29 cellular contexts compared by ENCODE assay signal in genomic region chr15:69827751-69828150, GRCh38.
"Had no signal": no experiment of that assay in that cellular context is flagged by ENCODE, and none has a peak within 500 bp of the region (broad histone marks: within the 10 kb centered on the region; RNA-seq: fewer than 3 reads in every experiment).

No MANE protein-coding gene starts in this region.

- H3K27ac ChIP-seq: ascending aorta, breast epithelium, cardiac muscle cell, colonic mucosa, WERI-Rb-1 had no signal

- H3K9me3 ChIP-seq: ascending aorta, breast epithelium, colonic mucosa had no signal

- H3K4me3 Mint-ChIP-seq: activated B cell treated with CpG ODN at 0.5 μM for 24 hours; activated CD8-positive, alpha-beta T cell treated with anti-CD3 and anti-CD28 coated beads for 36 hours; activated naive CD4-positive, alpha-beta T cell treated with anti-CD3 and anti-CD28 coated beads for 36 hours; activated naive CD8-positive, alpha-beta T cell treated with anti-CD3 and anti-CD28 coated beads, Interleukin-2, amount 10 ng/mL, durations not matched to agents 7 days and 5 days; activated T-cell treated with anti-CD3 and anti-CD28 coated beads, Interleukin-2, amount 50 U/mL, for 4 hours; activated T-helper 17 cell treated with anti-CD3 and anti-CD28 coated beads, Interleukin-2, amount 50 U/mL, for 72 hours; brain; endodermal cell; T-helper 17 cell; T-helper 2 cell treated with Interferon-gamma antibody and Interleukin-4, amounts not matched to agents 5 μg/mL and 100 μg/mL, for 36 hours had no signal

- H3K36me3 ChIP-seq: ascending aorta, breast epithelium, cardiac muscle cell, colonic mucosa, WERI-Rb-1 had no signal

- H3K27ac Mint-ChIP-seq: activated B cell treated with CpG ODN at 0.5 μM for 24 hours; activated CD8-positive, alpha-beta T cell treated with anti-CD3 and anti-CD28 coated beads for 36 hours; activated naive CD4-positive, alpha-beta T cell treated with anti-CD3 and anti-CD28 coated beads for 36 hours; activated naive CD4-positive, alpha-beta T cell treated with anti-CD3 and anti-CD28 coated beads, Interleukin-2, amount 50 U/mL, for 72 hours; activated naive CD8-positive, alpha-beta T cell treated with anti-CD3 and anti-CD28 coated beads, Interleukin-2, amount 10 ng/mL, durations not matched to agents 7 days and 5 days; activated T-helper 17 cell treated with anti-CD3 and anti-CD28 coated beads, Interleukin-2, amount 50 U/mL, for 72 hours; endodermal cell; T-helper 17 cell; T-helper 2 cell treated with Interferon-gamma antibody and Interleukin-4, amounts not matched to agents 5 μg/mL and 100 μg/mL, for 36 hours had no signal

- H3K4me1 ChIP-seq: ascending aorta, breast epithelium, colonic mucosa had no signal

- H3K27me3 ChIP-seq: ascending aorta, breast epithelium, cardiac muscle cell, colonic mucosa had no signal

- DNase-seq: activated B cell treated with CpG ODN at 0.5 μM for 24 hours; activated CD4-positive, alpha-beta T cell treated with anti-CD3 and anti-CD28 coated beads for 48 hours; activated CD4-positive, alpha-beta T cell treated with anti-CD3 and anti-CD28 coated beads, Interleukin-2, amount 50 U/mL, for 1 hour; activated CD4-positive, alpha-beta T cell treated with anti-CD3 and anti-CD28 coated beads, Interleukin-2, amount 50 U/mL, for 48 hours; activated CD8-positive, alpha-beta memory T cell treated with anti-CD3 and anti-CD28 coated beads for 24 hours; activated CD8-positive, alpha-beta T cell treated with anti-CD3 and anti-CD28 coated beads for 36 hours; activated effector memory CD4-positive, alpha-beta T cell treated with Interleukin-2 at 50 U/mL for 16 hours; activated gamma-delta T cell treated with Interleukin-2 at 50 U/mL for 16 hours; activated naive CD4-positive, alpha-beta T cell treated with anti-CD3 and anti-CD28 coated beads for 36 hours; activated naive CD8-positive, alpha-beta T cell treated with anti-CD3 and anti-CD28 coated beads, Interleukin-2, amount 10 ng/mL, durations not matched to agents 7 days and 5 days; activated T-cell treated with anti-CD3 and anti-CD28 coated beads, Interleukin-2, amount 50 U/mL, for 4 hours; central memory CD4-positive, alpha-beta T cell; cerebellar nuclear complex; colonic mucosa; effector memory CD4-positive, alpha-beta T cell; endodermal cell; foreskin fibroblast; head of caudate nucleus; T-helper 1 cell; T-helper 17 cell; T1000; WERI-Rb-1 had no signal

- H3K4me3 ChIP-seq: ascending aorta, breast epithelium, cardiac muscle cell, colonic mucosa had no signal

- H3K36me3 Mint-ChIP-seq: activated naive CD4-positive, alpha-beta T cell treated with anti-CD3 and anti-CD28 coated beads, Interleukin-2, amount 50 U/mL, for 72 hours; activated naive CD8-positive, alpha-beta T cell treated with anti-CD3 and anti-CD28 coated beads, Interleukin-2, amount 10 ng/mL, durations not matched to agents 7 days and 5 days; brain had no signal

- H3K27me3 Mint-ChIP-seq: activated CD8-positive, alpha-beta T cell treated with anti-CD3 and anti-CD28 coated beads for 36 hours had no signal

- H3K9me3 Mint-ChIP-seq: activated B cell treated with CpG ODN at 0.5 μM for 24 hours; activated CD8-positive, alpha-beta T cell treated with anti-CD3 and anti-CD28 coated beads for 36 hours; activated naive CD4-positive, alpha-beta T cell treated with anti-CD3 and anti-CD28 coated beads for 36 hours; activated naive CD4-positive, alpha-beta T cell treated with anti-CD3 and anti-CD28 coated beads, Interleukin-2, amount 50 U/mL, for 72 hours; activated naive CD8-positive, alpha-beta T cell treated with anti-CD3 and anti-CD28 coated beads, Interleukin-2, amount 10 ng/mL, durations not matched to agents 7 days and 5 days; activated T-cell treated with anti-CD3 and anti-CD28 coated beads, Interleukin-2, amount 50 U/mL, for 4 hours; activated T-helper 17 cell treated with anti-CD3 and anti-CD28 coated beads, Interleukin-2, amount 50 U/mL, for 72 hours; T-helper 2 cell treated with Interferon-gamma antibody and Interleukin-4, amounts not matched to agents 5 μg/mL and 100 μg/mL, for 36 hours had no signal

- H3K4me1 Mint-ChIP-seq: activated B cell treated with CpG ODN at 0.5 μM for 24 hours; activated naive CD8-positive, alpha-beta T cell treated with anti-CD3 and anti-CD28 coated beads, Interleukin-2, amount 10 ng/mL, durations not matched to agents 7 days and 5 days; activated T-helper 17 cell treated with anti-CD3 and anti-CD28 coated beads, Interleukin-2, amount 50 U/mL, for 72 hours; T-helper 17 cell had no signal
